19 cellular contexts compared by ENCODE assay signal in genomic region chr6:15546591-15546990, GRCh38.
DNase-seq lines count a peak whose midpoint lies in the region; FAIRE-seq and TF ChIP-seq lines count a peak whose summit lies in the region.
"Had no signal": no experiment of that assay in that cellular context is flagged by ENCODE, and none has a peak within 500 bp of the region (broad histone marks: within the 10 kb centered on the region; RNA-seq: fewer than 3 reads in every experiment).

No MANE protein-coding gene starts in this region.

- CTCF ChIA-PET in MCF 10A (lab: Yijun Ruan, JAX): no interaction called here
- CTCF ChIA-PET in mammary epithelial cell (lab: Charles Lee; ENCODE audit: low non-redundant PET): no interaction called here

- no TSS peak for BruUV-seq in MCF 10A (replicated peaks; lab: Mats Ljungman, UMichigan)
- no TSS peak for BruUV-seq in mammary epithelial cell (replicated peaks; lab: Mats Ljungman, UMichigan)

- H3K79me2 ChIP-seq in mammary epithelial cell (ENCODE audit: insufficient read depth, low read length): no peaks in the 10 kb centered on the region

- no peaks in the 10 kb centered on the region for H3K9me3 ChIP-seq in mammary epithelial cell (replicated peaks; ENCODE audit: insufficient read depth, low read length)
- H3K9me3 ChIP-seq in SJCRH30 (replicated peaks): no peaks in the 10 kb centered on the region
- H3K9me3 ChIP-seq: Peyer's patch had no signal

- H3K4me1 Mint-ChIP-seq in MCF 10A (ENCODE audit: insufficient read depth, unreplicated experiment): no peaks in the 10 kb centered on the region

- H2AFZ ChIP-seq in mammary epithelial cell (ENCODE audit: low read depth, low read length): no peak overlapping the region

- H3K4me3 Mint-ChIP-seq in MCF 10A (ENCODE audit: unreplicated experiment): no peak overlapping the region
- H3K4me3 Mint-ChIP-seq: CD8-positive, alpha-beta memory T cell had no signal

- dilution Hi-C loops in mammary epithelial cell (cut with HindIII; ENCODE audit: low sequenced_read_pairs): no loop called here

- peaks cover 8% of the 10 kb centered on the region for H3K9me3 Mint-ChIP-seq in MCF 10A (ENCODE audit: unreplicated experiment)

- in situ Hi-C loops in mammary epithelial cell (cut with MboI; ENCODE audit: low sequenced_read_pairs in 2 of 2): no loop called here

- H3K27me3 ChIP-seq in mammary epithelial cell (ENCODE audit: insufficient read depth, low read length) (no peaks in the 10 kb centered on the region), SJCRH30 (no peaks in the 10 kb centered on the region)
- H3K27me3 ChIP-seq: Peyer's patch had no signal

- H3K27ac ChIP-seq in mammary epithelial cell (ENCODE audit: insufficient read depth, low read depth, low read length) (no peak overlapping the region), SJCRH30 (peak overlapping the region; percentile 67; the same call in 1 of the 2 replicates)
- H3K27ac ChIP-seq: C4-2B, Peyer's patch had no signal

- H3K4me2 ChIP-seq in mammary epithelial cell (ENCODE audit: insufficient read depth, low read depth, low read length): no peak overlapping the region

- POLR2A ChIA-PET in MCF 10A (lab: Yijun Ruan, JAX): no interaction called here

- DNase-seq in MCF 10A (ENCODE audit: unreplicated experiment): peak; percentile 5
- no peak for DNase-seq in mammary epithelial cell
- no peak for DNase-seq in SJCRH30
- peak; percentile 44 for DNase-seq in renal cortical epithelial cell (ENCODE audit: low read depth)
- no peak for DNase-seq in RPMI8226
- no peak for DNase-seq in NCI-H82 treated with DMSO at 0.1 percent for 48 hours (lab: John Stamatoyannopoulos, UW; ENCODE audit: unreplicated experiment)
- DNase-seq in mesenteric fat pad (ENCODE audit: low spot score): no peak
- DNase-seq: 8988T; CD8-positive, alpha-beta memory T cell; DMS79; KBM-7; NCI-H1092 treated with DMSO at 0.1 percent for 48 hours; NCI-H1436 treated with DMSO at 0.1 percent for 48 hours; NCI-H1930; NCI-H748 treated with DMSO at 0.1 percent for 48 hours; Peyer's patch had no signal

- no peaks in the 10 kb centered on the region for H4K20me1 ChIP-seq in mammary epithelial cell (ENCODE audit: insufficient read depth, low read length)

- no peak for TF ChIP-seq CTCF in MCF 10A (IDR thresholded peaks at IDR 0.05; ENCODE audit: unreplicated experiment)
- TF ChIP-seq CTCF in mammary epithelial cell (conservative IDR thresholded peaks at IDR 0.05 in 1 of 2, IDR thresholded peaks at IDR 0.05 in 1 of 2; ENCODE audit: extremely low read depth in 1 of 2, insufficient read depth in 1 of 2, low read depth in 1 of 2, low read length in 2 of 2): no peak

- H3K36me3 ChIP-seq in mammary epithelial cell (ENCODE audit: insufficient read depth, low read length) (no peaks in the 10 kb centered on the region), SJCRH30 (no peaks in the 10 kb centered on the region)
- H3K36me3 ChIP-seq: Peyer's patch had no signal

- no peaks in the 10 kb centered on the region for H3K4me1 ChIP-seq in mammary epithelial cell (ENCODE audit: insufficient read depth, low read length)
- peaks cover 26% of the 10 kb centered on the region for H3K4me1 ChIP-seq in SJCRH30

- intact Hi-C loops in MCF 10A (cut with micrococcal nuclease): no loop called here
- intact Hi-C loops in mammary epithelial cell (cut with micrococcal nuclease): no loop called here

- no peak overlapping the region for H3K9ac ChIP-seq in mammary epithelial cell (ENCODE audit: insufficient read depth, low read length)

- H3K27me3 Mint-ChIP-seq in MCF 10A (ENCODE audit: insufficient read depth, unreplicated experiment): no peaks in the 10 kb centered on the region
- H3K27me3 Mint-ChIP-seq: CD8-positive, alpha-beta memory T cell had no signal

- WGBS in mammary epithelial cell (ENCODE audit: low coverage, missing lambda C conversion rate): 97% methylated on average over 5 of the region's 5 CpGs

- FAIRE-seq in islet of Langerhans (lab: Jason Lieb, UNC): peak; percentile 38
- FAIRE-seq: H54 had no signal

- H3K27ac Mint-ChIP-seq in MCF 10A (ENCODE audit: low read depth, unreplicated experiment): no peak overlapping the region
- H3K27ac Mint-ChIP-seq: CD8-positive, alpha-beta memory T cell had no signal

- H3K4me3 ChIP-seq in mammary epithelial cell (replicated peaks in 1 of 3; ENCODE audit: insufficient read depth in 1 of 3, low read depth in 2 of 3, low read length in 3 of 3) (no peak overlapping the region), SJCRH30 (no peak overlapping the region)
- H3K4me3 ChIP-seq: Peyer's patch had no signal

- H3K36me3 Mint-ChIP-seq in MCF 10A (ENCODE audit: insufficient read depth, unreplicated experiment): no peaks in the 10 kb centered on the region

Comparison
In these comparisons a context has a peak if more than half of its experiments do, and no peak if none do; other contexts are left out.
1. DNase-seq: peak in MCF 10A (single experiment) and renal cortical epithelial cell (single experiment); none in mammary epithelial cell (single experiment), SJCRH30 (0 of 2), RPMI8226 (single experiment), NCI-H82 treated with DMSO at 0.1 percent for 48 hours (single experiment) and mesenteric fat pad (single experiment).